8 cellular contexts compared by ENCODE assay signal in the genomic region with DNA sequence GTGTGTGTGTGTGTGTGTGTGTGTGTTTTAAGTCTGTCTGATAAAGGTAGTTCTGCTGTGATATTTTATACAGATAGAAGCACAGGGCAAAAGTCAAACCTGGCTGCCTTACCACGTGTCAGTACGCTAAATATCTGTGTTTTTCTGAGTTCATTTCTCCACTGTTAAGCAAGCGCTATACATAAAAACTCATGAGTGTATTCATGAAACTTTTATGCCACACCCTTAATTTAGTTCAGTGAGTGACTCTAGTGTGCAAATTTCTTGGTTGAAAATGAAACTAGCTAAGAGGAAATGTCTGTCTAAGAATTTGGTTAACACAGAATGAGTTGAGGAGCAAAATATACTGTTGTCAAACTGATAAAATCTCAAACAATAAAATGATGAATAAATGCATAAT. TPM values are rescaled to one million over a fixed set of nuclear protein-coding genes. Genes with fewer than 3 reads are reported as not detected.
DNase-seq lines count a peak whose midpoint lies in the region; ATAC-seq and TF ChIP-seq lines count a peak whose summit lies in the region.

No MANE protein-coding gene starts in this region.

- H3K27ac ChIP-seq in esophagus muscularis mucosa (replicated peaks in 1 of 4): no peak overlapping the region

- H3K4me3 ChIP-seq in esophagus muscularis mucosa: no peak overlapping the region

- H3K36me3 ChIP-seq in esophagus muscularis mucosa: peaks cover 0 to 31% (median 0%) of the 10 kb centered on the region in 4 donors

- TF ChIP-seq EP300 in esophagus muscularis mucosa (IDR thresholded peaks at IDR 0.05): no peak

- DNase-seq in activated CD8-positive, alpha-beta memory T cell treated with anti-CD3 and anti-CD28 coated beads, Interleukin-2, amount 10 ng/mL, durations not matched to agents 7 days and 5 days: no peak
- DNase-seq in activated CD8-positive, alpha-beta memory T cell treated with anti-CD3 and anti-CD28 coated beads for 24 hours: no peak
- no peak for DNase-seq in stimulated activated CD4-positive, alpha-beta T cell treated with anti-CD3 and anti-CD28 coated beads, Interleukin-4, amount 100 ng/mL, for 24 hours
- DNase-seq in HUDEP-2 (lab: John Stamatoyannopoulos, UW; ENCODE audit: unreplicated experiment in 76 of 76) (no peak), esophagus muscularis mucosa (ENCODE audit: extremely low spot score) (no peak)

- H3K27me3 Mint-ChIP-seq in activated CD8-positive, alpha-beta memory T cell treated with anti-CD3 and anti-CD28 coated beads, Interleukin-2, amount 10 ng/mL, durations not matched to agents 7 days and 5 days: no peaks in the 10 kb centered on the region
- H3K27me3 Mint-ChIP-seq in T-helper 1 cell treated with Interleukin-12 subunit alpha and Interleukin-12 subunit beta and Interleukin-4 antibody, amounts not matched to agents 30 μg/mL and 1 μg/mL, for 36 hours (ENCODE audit: low read depth): no peaks in the 10 kb centered on the region
- no peaks in the 10 kb centered on the region for H3K27me3 Mint-ChIP-seq in stimulated activated naive CD8-positive, alpha-beta T cell treated with anti-CD3 and anti-CD28 coated beads, Interleukin-15, Interleukin-2, amounts not matched to agents 100 ng/mL and 50 ng/mL, for 24 hours

- CTCF ChIA-PET in activated CD8-positive, alpha-beta memory T cell treated with anti-CD3 and anti-CD28 coated beads, Interleukin-2, amount 10 ng/mL, durations not matched to agents 7 days and 5 days (lab: Charles Lee): interaction anchor here (0.7 to 7.4 kb wide), 12 partner anchors 8 to 293 kb away, joined by 3 to 75 read pairs (median 3); partner anchors contain the start of gene CASP10

- ATAC-seq in activated CD8-positive, alpha-beta memory T cell treated with anti-CD3 and anti-CD28 coated beads, Interleukin-2, amount 10 ng/mL, durations not matched to agents 7 days and 5 days: peak; percentile 85
- peak; percentile 50 for ATAC-seq in HG02970 (IDR thresholded peaks at IDR 0.05; ENCODE audit: low FRiP score, unreplicated experiment)

- intact Hi-C loops in esophagus muscularis mucosa (cut with DNase I): no loop called here

- peak overlapping the region; percentile 65 for H3K4me3 Mint-ChIP-seq in activated CD8-positive, alpha-beta memory T cell treated with anti-CD3 and anti-CD28 coated beads, Interleukin-2, amount 10 ng/mL, durations not matched to agents 7 days and 5 days
- peak overlapping the region; percentile 43 for H3K4me3 Mint-ChIP-seq in T-helper 1 cell treated with Interleukin-12 subunit alpha and Interleukin-12 subunit beta and Interleukin-4 antibody, amounts not matched to agents 30 μg/mL and 1 μg/mL, for 36 hours
- peak overlapping the region; percentile 56 for H3K4me3 Mint-ChIP-seq in stimulated activated naive CD8-positive, alpha-beta T cell treated with anti-CD3 and anti-CD28 coated beads, Interleukin-15, Interleukin-2, amounts not matched to agents 100 ng/mL and 50 ng/mL, for 24 hours

- peaks cover 0 to 6% (median 2%) of the 10 kb centered on the region in 4 donors for H3K4me1 ChIP-seq in esophagus muscularis mucosa

- H3K9me3 Mint-ChIP-seq in activated CD8-positive, alpha-beta memory T cell treated with anti-CD3 and anti-CD28 coated beads, Interleukin-2, amount 10 ng/mL, durations not matched to agents 7 days and 5 days (ENCODE audit: low read depth): no peaks in the 10 kb centered on the region
- H3K9me3 Mint-ChIP-seq in T-helper 1 cell treated with Interleukin-12 subunit alpha and Interleukin-12 subunit beta and Interleukin-4 antibody, amounts not matched to agents 30 μg/mL and 1 μg/mL, for 36 hours: no peaks in the 10 kb centered on the region
- H3K9me3 Mint-ChIP-seq in stimulated activated naive CD8-positive, alpha-beta T cell treated with anti-CD3 and anti-CD28 coated beads, Interleukin-15, Interleukin-2, amounts not matched to agents 100 ng/mL and 50 ng/mL, for 24 hours: no peaks in the 10 kb centered on the region

- H3K4me1 Mint-ChIP-seq in activated CD8-positive, alpha-beta memory T cell treated with anti-CD3 and anti-CD28 coated beads, Interleukin-2, amount 10 ng/mL, durations not matched to agents 7 days and 5 days: peaks cover 65% of the 10 kb centered on the region
- H3K4me1 Mint-ChIP-seq in T-helper 1 cell treated with Interleukin-12 subunit alpha and Interleukin-12 subunit beta and Interleukin-4 antibody, amounts not matched to agents 30 μg/mL and 1 μg/mL, for 36 hours (ENCODE audit: low read depth): peaks cover 47% of the 10 kb centered on the region
- H3K4me1 Mint-ChIP-seq in stimulated activated naive CD8-positive, alpha-beta T cell treated with anti-CD3 and anti-CD28 coated beads, Interleukin-15, Interleukin-2, amounts not matched to agents 100 ng/mL and 50 ng/mL, for 24 hours (ENCODE audit: low read depth): peaks cover 76% of the 10 kb centered on the region

- peak overlapping the region; percentile 94 for H3K27ac Mint-ChIP-seq in activated CD8-positive, alpha-beta memory T cell treated with anti-CD3 and anti-CD28 coated beads, Interleukin-2, amount 10 ng/mL, durations not matched to agents 7 days and 5 days
- peak overlapping the region; percentile 62 for H3K27ac Mint-ChIP-seq in T-helper 1 cell treated with Interleukin-12 subunit alpha and Interleukin-12 subunit beta and Interleukin-4 antibody, amounts not matched to agents 30 μg/mL and 1 μg/mL, for 36 hours
- peak overlapping the region; percentile 47 for H3K27ac Mint-ChIP-seq in stimulated activated naive CD8-positive, alpha-beta T cell treated with anti-CD3 and anti-CD28 coated beads, Interleukin-15, Interleukin-2, amounts not matched to agents 100 ng/mL and 50 ng/mL, for 24 hours

- no peaks in the 10 kb centered on the region for H3K9me3 ChIP-seq in esophagus muscularis mucosa

- H3K27me3 ChIP-seq in esophagus muscularis mucosa: no peaks in the 10 kb centered on the region

- no peak for TF ChIP-seq CTCF in esophagus muscularis mucosa (IDR thresholded peaks at IDR 0.05)

- H3K36me3 Mint-ChIP-seq in activated CD8-positive, alpha-beta memory T cell treated with anti-CD3 and anti-CD28 coated beads, Interleukin-2, amount 10 ng/mL, durations not matched to agents 7 days and 5 days: peaks cover 67% of the 10 kb centered on the region
- peaks cover 55% of the 10 kb centered on the region for H3K36me3 Mint-ChIP-seq in T-helper 1 cell treated with Interleukin-12 subunit alpha and Interleukin-12 subunit beta and Interleukin-4 antibody, amounts not matched to agents 30 μg/mL and 1 μg/mL, for 36 hours (ENCODE audit: low read depth)
- H3K36me3 Mint-ChIP-seq in stimulated activated naive CD8-positive, alpha-beta T cell treated with anti-CD3 and anti-CD28 coated beads, Interleukin-15, Interleukin-2, amounts not matched to agents 100 ng/mL and 50 ng/mL, for 24 hours (ENCODE audit: low read depth): peaks cover 70% of the 10 kb centered on the region

- TF ChIP-seq POLR2A in esophagus muscularis mucosa (IDR thresholded peaks at IDR 0.05; ENCODE audit: low read depth): no peak

- 63% methylated on average over 3 of the region's 3 CpGs for WGBS in esophagus muscularis mucosa

RNA-seq across cellular contexts. Expression of gene CASP10, which starts 11.2 kb away (rescaled TPM):
- 10 to 100 TPM; 26.6 to 37.4 TPM for total RNA-seq in activated CD8-positive, alpha-beta memory T cell treated with anti-CD3 and anti-CD28 coated beads, Interleukin-2, amount 10 ng/mL, durations not matched to agents 7 days and 5 days
- total RNA-seq in esophagus muscularis mucosa: 1 to 10 TPM; 2.2 to 7.3 (median 4.3) TPM
